ENCODE assay signal across 8 cellular contexts in genomic region chr19:4633140-4633967, GRCh38. TPM values are rescaled to one million over a fixed set of nuclear protein-coding genes. Genes with fewer than 3 reads are reported as not detected.
A peak's percentile ranks its signal among the peaks of the same experiment; 100 is the strongest.
DNase-seq lines count a peak whose midpoint lies in the region; ATAC-seq and TF ChIP-seq lines count a peak whose summit lies in the region.

No MANE protein-coding gene starts in this region.

- no peak overlapping the region for H3K4me2 ChIP-seq in mesendoderm (ENCODE audit: low read length)

- H2AK5ac ChIP-seq in mesendoderm (ENCODE audit: low read length): no peak overlapping the region

- H3K4ac ChIP-seq in mesendoderm (ENCODE audit: low read depth, low read length): no peak overlapping the region

- H3K27ac ChIP-seq in mesendoderm (ENCODE audit: low read depth, low read length): no peak overlapping the region

- H3K23ac ChIP-seq in mesendoderm (ENCODE audit: low read length): no peak overlapping the region

- TF ChIP-seq CTCF in GM12875 (IDR thresholded peaks at IDR 0.05; ENCODE audit: borderline replicate concordance, insufficient read depth, low read depth, low read length): peak; percentile 88

- no peak overlapping the region for H3K18ac ChIP-seq in mesendoderm (ENCODE audit: low read length)

- peaks cover 0 to 1% of the 10 kb centered on the region in 2 donors for H3K27me3 Mint-ChIP-seq in effector memory CD8-positive, alpha-beta T cell

- H3K36me3 Mint-ChIP-seq in effector memory CD8-positive, alpha-beta T cell (ENCODE audit: insufficient read depth): peaks cover 10% of the 10 kb centered on the region

- no CpG with 5 or more reads among the region's 14 CpGs for WGBS in mesendoderm (ENCODE audit: extremely low coverage, insufficient coverage, low lambda C conversion rate)

- H3K56ac ChIP-seq in mesendoderm (ENCODE audit: low read length): no peak overlapping the region

- H2BK5ac ChIP-seq in mesendoderm (ENCODE audit: low read length): no peak overlapping the region

- H3K9ac ChIP-seq in mesendoderm (ENCODE audit: low read length): no peak overlapping the region

- DNase-seq in ACHN (peak; percentile 87), NCI-H510A treated with DMSO at 0.1 percent for 48 hours (lab: John Stamatoyannopoulos, UW) (peak; percentile 67), mesendoderm (peak; percentile 94), superior temporal gyrus (ENCODE audit: extremely low spot score) (peak; percentile 32)
- DNase-seq in effector memory CD8-positive, alpha-beta T cell: peak; percentile 37 to 43 (median 39)

- H3K9me3 Mint-ChIP-seq in effector memory CD8-positive, alpha-beta T cell: no peaks in the 10 kb centered on the region

- H3K27ac Mint-ChIP-seq in effector memory CD8-positive, alpha-beta T cell: peak overlapping the region in 1 of 2 donors; percentile 77

- no peaks in the 10 kb centered on the region for H3K36me3 ChIP-seq in mesendoderm (ENCODE audit: control insufficient read depth, insufficient read depth, low read length)

- no peak overlapping the region for H4K8ac ChIP-seq in mesendoderm (ENCODE audit: low read depth, low read length)

- peaks cover 6 to 9% of the 10 kb centered on the region in 2 donors for H3K4me1 Mint-ChIP-seq in effector memory CD8-positive, alpha-beta T cell (ENCODE audit: low read depth in 2 of 2)

- H3K4me1 ChIP-seq in mesendoderm (ENCODE audit: control insufficient read depth, low read depth, low read length): no peaks in the 10 kb centered on the region

- H3K79me2 ChIP-seq in mesendoderm (ENCODE audit: control insufficient read depth, insufficient read depth, low read length): no peaks in the 10 kb centered on the region

- no peaks in the 10 kb centered on the region for H3K79me1 ChIP-seq in mesendoderm (ENCODE audit: low read length)

- no peak overlapping the region for H4K5ac ChIP-seq in mesendoderm (ENCODE audit: low read length)

- no peaks in the 10 kb centered on the region for H3K27me3 ChIP-seq in mesendoderm (ENCODE audit: insufficient read depth, low read length, poor library complexity)

- ATAC-seq in activated CD4-positive, CD25-positive, alpha-beta regulatory T cell treated with anti-CD3 and anti-CD28 coated beads, Interleukin-2, amount 50 U/mL, for 24 hours: peak; percentile 39 to 46
- peak; percentile 65 for ATAC-seq in effector memory CD8-positive, alpha-beta T cell (replicated peaks)
- ATAC-seq in GM19324 (IDR thresholded peaks at IDR 0.05; ENCODE audit: low FRiP score, unreplicated experiment): no peak

- H2BK15ac ChIP-seq in mesendoderm (replicated peaks; ENCODE audit: low read depth): no peak overlapping the region

- no peak overlapping the region for H2BK120ac ChIP-seq in mesendoderm (ENCODE audit: low read depth, low read length)

- peak overlapping the region in 1 of 2 donors; percentile 40 for H3K4me3 Mint-ChIP-seq in effector memory CD8-positive, alpha-beta T cell

- H3K4me3 ChIP-seq in GM12875 (ENCODE audit: low read depth, low read length) (no peak overlapping the region), mesendoderm (ENCODE audit: low read length) (no peak overlapping the region)

- in situ Hi-C loops in ACHN (cut with HindIII; ENCODE audit: low pct_ligation_motif_present, low pct_unique_long_range_greater_than_20kb, low sequenced_read_pairs): no loop called here

RNA-seq across cellular contexts. Expression of gene TNFAIP8L1, which starts 6.0 kb away (rescaled TPM):
- polyA plus RNA-seq in mesendoderm (2013, experiment 1 of 2): 5.3 TPM
- 5.1 TPM for polyA plus RNA-seq in mesendoderm (2013, experiment 2 of 2)

RNA-seq across cellular contexts. Expression of gene MYDGF, which starts 36.8 kb away (rescaled TPM):
- polyA plus RNA-seq in mesendoderm (2013, experiment 1 of 2): 52.7 TPM
- 54.8 TPM for polyA plus RNA-seq in mesendoderm (2013, experiment 2 of 2)

Comparison
In these comparisons a context has a peak if more than half of its experiments do, and no peak if none do; other contexts are left out.
1. DNase-seq: peak in every context shown above with its lines; median percentile 94 in mesendoderm; 87 in ACHN; 67 in NCI-H510A treated with DMSO at 0.1 percent for 48 hours; 39 in effector memory CD8-positive, alpha-beta T cell; 32 in superior temporal gyrus.